ENCODE assay signal across 1 cellular context in the genomic region with DNA sequence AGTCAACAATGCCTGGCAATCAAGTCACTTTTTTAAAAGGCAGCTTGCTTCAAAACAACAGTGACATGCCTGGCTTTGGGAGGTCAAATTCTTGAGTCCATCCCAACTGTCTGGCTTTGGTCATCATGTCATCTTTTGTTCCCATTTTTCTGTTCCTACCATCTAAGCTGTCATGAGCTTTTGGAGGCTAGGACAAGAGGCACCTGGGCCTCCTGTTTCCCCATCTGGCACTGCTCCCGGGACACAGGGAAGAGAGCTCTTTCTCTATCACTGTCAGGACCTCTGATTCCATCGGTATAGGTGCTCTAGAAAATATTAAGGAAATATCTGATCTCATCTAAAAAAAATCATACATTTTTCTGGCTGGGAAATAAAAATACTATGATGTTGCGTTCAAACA.
TF ChIP-seq lines count a peak whose summit lies in the region.

No MANE protein-coding gene starts in this region.

TF ChIP-seq in K562, 482 proteins besides CTCF, POLR2A, EP300 and RAD21 (continued from another document):
- TF ChIP-seq STAT5A (IDR thresholded peaks at IDR 0.05; ENCODE audit: borderline replicate concordance, low read length), result no peak
- no peak for TF ChIP-seq ZNF668 (CRISPR knock-in tag; IDR thresholded peaks at IDR 0.05)
- TF ChIP-seq SREBF1 (IDR thresholded peaks at IDR 0.05; ENCODE audit: borderline replicate concordance, low read depth, low read length), result no peak
- no peak for TF ChIP-seq HIVEP1 (CRISPR knock-in tag; IDR thresholded peaks at IDR 0.05)
- TF ChIP-seq ZNF253 (CRISPR knock-in tag; conservative IDR thresholded peaks at IDR 0.05), result no peak
